ENCODE assay signal across 23 cellular contexts in the genomic region with DNA sequence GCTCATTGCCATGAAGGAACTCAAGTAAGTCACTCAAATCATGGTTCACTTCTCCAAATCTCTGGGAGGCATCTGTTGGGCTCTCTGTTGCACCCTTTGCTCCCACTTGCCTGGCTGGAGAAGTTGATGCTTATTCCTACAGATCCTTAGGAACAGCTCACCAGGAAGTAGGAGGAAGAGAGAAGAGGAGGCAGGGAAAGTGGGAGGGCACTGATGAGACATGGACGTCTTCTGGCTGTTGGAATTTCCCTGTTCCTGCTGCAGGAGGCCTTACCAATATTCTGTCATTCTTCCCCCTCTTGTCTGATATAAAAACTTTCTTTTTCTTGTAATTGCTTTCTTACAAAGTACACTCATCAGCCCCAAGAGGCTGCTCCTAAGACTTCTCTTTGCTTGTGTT. TPM values are rescaled to one million over a fixed set of nuclear protein-coding genes. Genes with fewer than 3 reads are reported as not detected.
DNase-seq lines count a peak whose midpoint lies in the region; ATAC-seq and TF ChIP-seq lines count a peak whose summit lies in the region.
"Had no signal": no experiment of that assay in that cellular context is flagged by ENCODE, and none has a peak within 500 bp of the region (broad histone marks: within the 10 kb centered on the region; RNA-seq: fewer than 3 reads in every experiment).

No MANE protein-coding gene starts in this region.

- H3K36me3 ChIP-seq in neuronal stem cell (replicated peaks in 1 of 2; ENCODE audit: control insufficient read depth in 2 of 2, insufficient read depth in 2 of 2, low read length in 2 of 2) (peaks cover 15 to 66% of the 10 kb centered on the region in 2 donors), breast epithelium (no peaks in the 10 kb centered on the region)

- TF ChIP-seq CTCF in brain (conservative IDR thresholded peaks at IDR 0.05): no peak
- no peak for TF ChIP-seq CTCF in fibroblast of pulmonary artery (IDR thresholded peaks at IDR 0.05; ENCODE audit: low read length, missing control alignments)
- no peak for TF ChIP-seq CTCF in breast epithelium (IDR thresholded peaks at IDR 0.05)

- no peak overlapping the region for H3K18ac ChIP-seq in neuronal stem cell (ENCODE audit: low read length)

- H2BK15ac ChIP-seq in neuronal stem cell (ENCODE audit: low read length): no peak overlapping the region

- peak overlapping the region; percentile 25 for H3K9ac ChIP-seq in neuronal stem cell (ENCODE audit: low read depth, low read length, poor library complexity)
- H3K9ac ChIP-seq: BLaER1, GM23248 had no signal

- no peak for ATAC-seq in esophagus mucosa
- ATAC-seq in activated CD4-positive, CD25-positive, alpha-beta regulatory T cell treated with anti-CD3 and anti-CD28 coated beads, Interleukin-2, amount 50 U/mL, for 24 hours: no peak
- ATAC-seq: GM12878 had no signal

- H2AK5ac ChIP-seq in neuronal stem cell (ENCODE audit: low read depth, low read length): no peak overlapping the region

- no peak overlapping the region for H3K4me3 Mint-ChIP-seq in brain
- H3K4me3 Mint-ChIP-seq: CD4-positive, alpha-beta T cell; H9; IgD-negative memory B cell had no signal

- peak overlapping the region; percentile 50 for H2BK12ac ChIP-seq in neuronal stem cell (ENCODE audit: low read length)

- peak overlapping the region in 3 of 5 experiments; percentile 14 to 68 (median 45) for H3K27ac Mint-ChIP-seq in brain
- H3K27ac Mint-ChIP-seq: CD4-positive, alpha-beta T cell; IgD-negative memory B cell had no signal

- H4K91ac ChIP-seq in neuronal stem cell (ENCODE audit: low read depth, low read length, poor library complexity): no peak overlapping the region

- intact Hi-C loops in breast epithelium (cut with DNase I; ENCODE audit: low total_unique reads): no loop called here

- H4K8ac ChIP-seq in neuronal stem cell (ENCODE audit: low read depth, low read length): no peak overlapping the region

- H3K23ac ChIP-seq in neuronal stem cell (ENCODE audit: low read depth, low read length, poor library complexity): no peak overlapping the region

- no peak for TF ChIP-seq POLR2A in breast epithelium (IDR thresholded peaks at IDR 0.05)

- H3K4ac ChIP-seq in neuronal stem cell (ENCODE audit: low read length): no peak overlapping the region

- H3K4me1 ChIP-seq in neuronal stem cell (ENCODE audit: control insufficient read depth in 2 of 2, insufficient read depth in 1 of 2, low read depth in 1 of 2, low read length in 2 of 2): peaks cover 9 to 28% of the 10 kb centered on the region in 2 donors
- H3K4me1 ChIP-seq in breast epithelium: no peaks in the 10 kb centered on the region
- H3K4me1 ChIP-seq: Peyer's patch, SJSA1 had no signal

- H3K4me1 Mint-ChIP-seq in brain: peaks cover 58% of the 10 kb centered on the region

- H3K27ac ChIP-seq in neuronal stem cell (replicated peaks; ENCODE audit: low read length) (peak overlapping the region; percentile 83), breast epithelium (no peak overlapping the region)
- H3K27ac ChIP-seq: BLaER1, GM23248, Peyer's patch, SJSA1 had no signal

- no peak overlapping the region for H3K14ac ChIP-seq in neuronal stem cell (ENCODE audit: low read length)

- peaks cover 4% of the 10 kb centered on the region for H3K27me3 Mint-ChIP-seq in brain
- H3K27me3 Mint-ChIP-seq: CD4-positive, alpha-beta T cell; IgD-negative memory B cell had no signal

- no peaks in the 10 kb centered on the region for H3K9me3 ChIP-seq in neuronal stem cell (replicated peaks in 1 of 2; ENCODE audit: control insufficient read depth in 2 of 2, insufficient read depth in 1 of 2, low read depth in 1 of 2, low read length in 2 of 2)
- H3K9me3 ChIP-seq in breast epithelium: no peaks in the 10 kb centered on the region
- H3K9me3 ChIP-seq: BLaER1, Peyer's patch, SJSA1 had no signal

- WGBS in neuronal stem cell (ENCODE audit: extremely low coverage in 2 of 2, insufficient read length in 2 of 2, insufficient replicate concordance in 1 of 2), 2 donors: no CpG with 5 or more reads among the region's 1 CpG

- H3K4me3 ChIP-seq in fibroblast of pulmonary artery (replicated peaks; ENCODE audit: low read depth, low read length): no peak overlapping the region
- no peak overlapping the region for H3K4me3 ChIP-seq in neuronal stem cell (ENCODE audit: low read length in 2 of 2)
- no peak overlapping the region for H3K4me3 ChIP-seq in breast epithelium
- H3K4me3 ChIP-seq: BLaER1, GM12878, GM23248, Peyer's patch, SJSA1 had no signal

- H2BK120ac ChIP-seq in neuronal stem cell (ENCODE audit: low read depth, low read length): no peak overlapping the region

- no peak overlapping the region for H2AFZ ChIP-seq in neuronal stem cell (ENCODE audit: low read length)
- H2AFZ ChIP-seq: GM23248 had no signal

- no peaks in the 10 kb centered on the region for H3K9me3 Mint-ChIP-seq in brain
- H3K9me3 Mint-ChIP-seq: CD4-positive, alpha-beta T cell; IgD-negative memory B cell had no signal

- H3K4me2 ChIP-seq in neuronal stem cell (ENCODE audit: insufficient read depth, low read length, poor library complexity, severe bottlenecking): no peak overlapping the region
- H3K4me2 ChIP-seq: BLaER1 had no signal

- peaks cover 34% of the 10 kb centered on the region for H3K36me3 Mint-ChIP-seq in brain

- peaks cover 3% of the 10 kb centered on the region for H3K79me1 ChIP-seq in neuronal stem cell (ENCODE audit: low read depth, low read length)

- DNase-seq in fibroblast of pulmonary artery (ENCODE audit: low read depth) (peak; percentile 26), neuronal stem cell (ENCODE audit: low spot score) (no peak), superior temporal gyrus (ENCODE audit: extremely low spot score) (peak; percentile 14), epidermal melanocyte (ENCODE audit: insufficient read length, low spot score) (no peak), breast epithelium (ENCODE audit: low spot score in 2 of 2) (no peak)
- DNase-seq: CD4-positive, alpha-beta T cell; COR-L47; DND-41; GM23248; H9; NCI-H1105; NCI-H2029; NCI-H2171; NCI-H524; NCI-H82; Peyer's patch had no signal

- peak overlapping the region; percentile 57 for H2BK5ac ChIP-seq in neuronal stem cell (ENCODE audit: low read length)

- no peaks in the 10 kb centered on the region for H3K27me3 ChIP-seq in neuronal stem cell (ENCODE audit: control insufficient read depth in 3 of 3, insufficient read depth in 3 of 3, low read depth in 1 of 3, low read length in 3 of 3)
- no peaks in the 10 kb centered on the region for H3K27me3 ChIP-seq in breast epithelium
- H3K27me3 ChIP-seq: BLaER1, Peyer's patch, SJSA1 had no signal

RNA-seq across cellular contexts. Expression of a gene that starts 13.6 kb away (rescaled TPM):
- polyA plus RNA-seq in brain (ENCODE audit: insufficient read depth, low read depth, low replicate concordance): 105 TPM
- 108 TPM for polyA plus RNA-seq in neuronal stem cell (2013, experiment 1 of 2)
- polyA plus RNA-seq in neuronal stem cell (2013, experiment 2 of 2): 103 TPM
- 10 to 100 TPM; 66.7 to 93.7 (median 82.4) TPM for total RNA-seq in breast epithelium
- 67.8 TPM for total RNA-seq in esophagus mucosa

RNA-seq across cellular contexts. Expression of a gene that starts 13.7 kb away (rescaled TPM):
- 1.2 TPM for polyA plus RNA-seq in brain (ENCODE audit: insufficient read depth, low read depth, low replicate concordance)
- 1.3 TPM for polyA plus RNA-seq in neuronal stem cell (2013, experiment 1 of 2)
- 1.1 TPM for polyA plus RNA-seq in neuronal stem cell (2013, experiment 2 of 2)
- under 1 TPM in 1 of 3 donors, not detected in 2; 0.64 TPM for total RNA-seq in breast epithelium
- not detected for total RNA-seq in esophagus mucosa
- total RNA-seq: CD4-positive, alpha-beta T cell; SJSA1 had no signal
- polyA plus RNA-seq: IgD-negative memory B cell had no signal

RNA-seq across cellular contexts. Expression of a gene that starts 17.2 kb away (rescaled TPM):
- 81.2 TPM for polyA plus RNA-seq in brain (ENCODE audit: insufficient read depth, low read depth, low replicate concordance)
- polyA plus RNA-seq in neuronal stem cell (2013, experiment 1 of 2): 1.5 TPM
- polyA plus RNA-seq in neuronal stem cell (2013, experiment 2 of 2): 1.4 TPM
- total RNA-seq in breast epithelium: 100 to 1,000 TPM in 1 of 3 donors, 10 to 100 TPM in 1, under 1 TPM in 1; 0.16 to 101 (median 24.9) TPM
- total RNA-seq in esophagus mucosa: 0.44 TPM
- total RNA-seq: CD4-positive, alpha-beta T cell; GM12878; GM23248; SJSA1 had no signal
- polyA plus RNA-seq: GM23248, IgD-negative memory B cell had no signal

Comparison
In these comparisons a context has a peak if more than half of its experiments do, and no peak if none do; other contexts are left out.
1. DNase-seq: peak in fibroblast of pulmonary artery (single experiment) and superior temporal gyrus (single experiment); none in neuronal stem cell (single experiment), epidermal melanocyte (single experiment) and breast epithelium (0 of 2).